ENCODE assay signal across 9 cellular contexts in the genomic region with DNA sequence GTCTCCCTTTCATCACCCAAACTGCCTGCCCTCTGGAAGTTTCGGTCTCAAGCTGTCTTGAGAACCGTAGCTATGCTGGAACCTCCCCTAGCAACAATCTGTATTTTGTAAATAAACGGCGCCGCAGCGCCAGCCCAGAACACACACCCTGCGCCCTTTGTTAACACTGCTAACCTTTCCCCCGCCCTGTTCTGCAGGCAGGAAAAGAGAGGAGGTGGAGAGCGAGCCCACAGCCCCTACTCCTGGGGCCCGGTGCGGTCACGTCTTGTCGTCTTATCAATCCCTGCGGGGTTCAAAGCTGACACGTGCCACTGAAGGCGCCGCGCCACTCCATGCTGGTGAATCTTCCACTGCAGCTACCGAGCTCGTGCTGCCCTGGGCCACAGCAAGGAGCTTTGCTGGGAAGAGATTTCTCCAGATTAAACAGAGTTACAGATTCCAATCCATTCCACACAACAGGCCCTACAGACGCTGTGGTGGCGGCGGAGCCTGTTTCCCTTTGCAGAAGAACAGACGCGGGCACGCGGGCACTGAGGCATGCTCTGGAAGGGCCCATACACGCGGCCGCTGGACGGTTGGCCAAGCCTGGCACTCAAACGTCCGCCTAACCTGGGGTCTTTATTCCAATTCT. TPM values are rescaled to one million over a fixed set of nuclear protein-coding genes. Genes with fewer than 3 reads are reported as not detected.
DNase-seq lines count a peak whose midpoint lies in the region; ATAC-seq, FAIRE-seq and TF ChIP-seq lines count a peak whose summit lies in the region.
"Had no signal": no experiment of that assay in that cellular context is flagged by ENCODE, and none has a peak within 500 bp of the region (broad histone marks: within the 10 kb centered on the region; RNA-seq: fewer than 3 reads in every experiment).

No MANE protein-coding gene starts in this region.

- H3K4me3 ChIP-seq in BE2C (ENCODE audit: low read depth, low read length) = no peak overlapping the region
- H3K4me3 ChIP-seq in bronchial epithelial cell (ENCODE audit: low read depth, low read length) = peak overlapping the region; percentile 2

- no peak overlapping the region for H3K27ac Mint-ChIP-seq in mesothelial cell of epicardium
- H3K27ac Mint-ChIP-seq: naive B cell had no signal

- no peaks in the 10 kb centered on the region for H3K27me3 ChIP-seq in BE2C
- H3K27me3 ChIP-seq in bronchial epithelial cell (ENCODE audit: control insufficient read depth, insufficient read depth, low read length) = peaks cover 4% of the 10 kb centered on the region

- H3K4me1 Mint-ChIP-seq in mesothelial cell of epicardium = peaks cover 4% of the 10 kb centered on the region

- H3K36me3 ChIP-seq in BE2C (no peaks in the 10 kb centered on the region), bronchial epithelial cell (ENCODE audit: control insufficient read depth, insufficient read depth, low read length) (no peaks in the 10 kb centered on the region)

- no peak overlapping the region for H3K4me3 Mint-ChIP-seq in mesothelial cell of epicardium
- H3K4me3 Mint-ChIP-seq: naive B cell had no signal

- no peak for TF ChIP-seq CTCF in BE2C (IDR thresholded peaks at IDR 0.05; ENCODE audit: low read depth, low read length)
- TF ChIP-seq CTCF in bronchial epithelial cell (IDR thresholded peaks at IDR 0.05; ENCODE audit: insufficient read depth, low read length, severe bottlenecking) = no peak
- TF ChIP-seq CTCF in mesothelial cell of epicardium (IDR thresholded peaks at IDR 0.05; ENCODE audit: unreplicated experiment) = no peak

- H3K9me3 Mint-ChIP-seq in mesothelial cell of epicardium = no peaks in the 10 kb centered on the region

- no peaks in the 10 kb centered on the region for H3K36me3 Mint-ChIP-seq in mesothelial cell of epicardium
- H3K36me3 Mint-ChIP-seq: naive B cell had no signal

- no peaks in the 10 kb centered on the region; the same call in 1 of the 2 replicates for H3K9me3 ChIP-seq in BE2C

- FAIRE-seq in bronchial epithelial cell (lab: Jason Lieb, UNC) = no peak

- peak; percentile 31 for DNase-seq in BE2C
- peak; percentile 99 for DNase-seq in NCI-H510A treated with DMSO at 0.1 percent for 48 hours (lab: John Stamatoyannopoulos, UW)
- peak; percentile 76 for DNase-seq in bronchial epithelial cell (ENCODE audit: low read depth)
- DNase-seq in mesenteric fat pad (ENCODE audit: low spot score) = peak; percentile 96
- DNase-seq in mesothelial cell of epicardium (ENCODE audit: low spot score in 2 of 2, unreplicated experiment in 2 of 2) = no peak
- DNase-seq in cerebellar cortex (ENCODE audit: low spot score) = no peak
- DNase-seq: naive B cell had no signal

- ATAC-seq in GM19467 (IDR thresholded peaks at IDR 0.05; ENCODE audit: unreplicated experiment) (no peak), HG03469 (IDR thresholded peaks at IDR 0.05; ENCODE audit: unreplicated experiment) (no peak)

- H3K4me1 ChIP-seq in BE2C = no peaks in the 10 kb centered on the region

- H3K27me3 Mint-ChIP-seq in mesothelial cell of epicardium (ENCODE audit: low read depth) = peaks cover 15% of the 10 kb centered on the region

RNA-seq across cellular contexts. Expression of a gene that starts 25.3 kb away (rescaled TPM):
- 21.0 TPM for polyA plus RNA-seq in BE2C (2012; ENCODE audit: insufficient read depth, insufficient read length, low read depth)
- total RNA-seq in bronchial epithelial cell = under 0.01 and 0.51 TPM in 2 replicates
- 6.9 TPM for total RNA-seq in mesenteric fat pad
- total RNA-seq in mesothelial cell of epicardium = 0.69 to 0.90 TPM (median 0.74 TPM) in 3 replicates

Comparison
In these comparisons a context has a peak if more than half of its experiments do, and no peak if none do; other contexts are left out.
1. DNase-seq: peak in BE2C (single experiment), NCI-H510A treated with DMSO at 0.1 percent for 48 hours (single experiment), bronchial epithelial cell (single experiment) and mesenteric fat pad (single experiment); none in mesothelial cell of epicardium (0 of 2) and cerebellar cortex (single experiment).